27 cellular contexts compared by ENCODE assay signal in genomic region chr1:86138746-86139145, GRCh38. TPM values are rescaled to one million over a fixed set of nuclear protein-coding genes. Genes with fewer than 3 reads are reported as not detected.
"Had no signal": no experiment of that assay in that cellular context is flagged by ENCODE, and none has a peak within 500 bp of the region (broad histone marks: within the 10 kb centered on the region; RNA-seq: fewer than 3 reads in every experiment).

No MANE protein-coding gene starts in this region.

- ATAC-seq: esophagus mucosa; foreskin keratinocyte; gastroesophageal sphincter; heart left ventricle; left cardiac atrium; left lung; naive thymus-derived CD4-positive, alpha-beta T cell; sciatic nerve; stimulated activated memory B cell treated with anti-CD40 and anti-IgM and Interleukin-4, amounts not matched to agents 10 μg/mL and 1 μg/mL and 100 μg/mL, for 72 hours; stimulated activated naive CD8-positive, alpha-beta T cell treated with anti-CD3 and anti-CD28 coated beads, Interleukin-15, Interleukin-2, amounts not matched to agents 100 U/mL and 50 U/mL, for 24 hours had no signal

- H3K4me2 ChIP-seq: hepatocyte, neural progenitor cell had no signal

- H3K4me3 Mint-ChIP-seq: endodermal cell; naive thymus-derived CD4-positive, alpha-beta T cell; nephron; neural progenitor cell; stimulated activated memory B cell treated with anti-CD40 and anti-IgM and Interleukin-4, amounts not matched to agents 10 μg/mL and 1 μg/mL and 100 μg/mL, for 72 hours; type B pancreatic cell had no signal

- H3K9ac ChIP-seq: neural progenitor cell had no signal

- DNase-seq: dorsolateral prefrontal cortex; effector CD4-positive, alpha-beta T cell; endodermal cell; foreskin keratinocyte; heart left ventricle; left cardiac atrium; left lung; mesendoderm; midbrain; naive thymus-derived CD4-positive, alpha-beta T cell; stimulated activated CD4-positive, alpha-beta T cell treated with anti-CD3 and anti-CD28 coated beads, Interleukin-4, amount 100 ng/mL, for 4 hours; stimulated activated naive CD8-positive, alpha-beta T cell treated with anti-CD3 and anti-CD28 coated beads, Interleukin-15, Interleukin-2, amounts not matched to agents 100 U/mL and 50 U/mL, for 24 hours; substantia nigra; testis; tibial artery had no signal

- H3K9me3 ChIP-seq: gastroesophageal sphincter, heart left ventricle, left lung, prostate gland, right atrium auricular region, testis, tibial artery had no signal

- H3K27ac ChIP-seq: dorsolateral prefrontal cortex, epithelial cell of prostate, gastroesophageal sphincter, heart left ventricle, hepatocyte, left lung, neural progenitor cell, prostate gland, right atrium auricular region, testis, tibial artery had no signal

- H3K4me1 ChIP-seq: foreskin keratinocyte, heart left ventricle, left lung, neural progenitor cell, prostate gland, right atrium auricular region, testis, tibial artery had no signal

- H3K36me3 Mint-ChIP-seq: naive thymus-derived CD4-positive, alpha-beta T cell; neural progenitor cell; stimulated activated memory B cell treated with anti-CD40 and anti-IgM and Interleukin-4, amounts not matched to agents 10 μg/mL and 1 μg/mL and 100 μg/mL, for 72 hours; type B pancreatic cell had no signal

- H3K4me3 ChIP-seq: dorsolateral prefrontal cortex, gastroesophageal sphincter, heart left ventricle, hepatocyte, left lung, neural progenitor cell, prostate gland, right atrium auricular region, testis, tibial artery had no signal

- H3K36me3 ChIP-seq: gastroesophageal sphincter, heart left ventricle, left lung, neural progenitor cell, prostate gland, right atrium auricular region, tibial artery had no signal

- H3K27ac Mint-ChIP-seq: endodermal cell; naive thymus-derived CD4-positive, alpha-beta T cell; nephron; neural progenitor cell; stimulated activated memory B cell treated with anti-CD40 and anti-IgM and Interleukin-4, amounts not matched to agents 10 μg/mL and 1 μg/mL and 100 μg/mL, for 72 hours; type B pancreatic cell had no signal

- H2AFZ ChIP-seq: hepatocyte, neural progenitor cell had no signal

- H3K4me1 Mint-ChIP-seq: endodermal cell; neural progenitor cell; stimulated activated memory B cell treated with anti-CD40 and anti-IgM and Interleukin-4, amounts not matched to agents 10 μg/mL and 1 μg/mL and 100 μg/mL, for 72 hours had no signal

- H3K9me3 Mint-ChIP-seq: endodermal cell; neural progenitor cell; stimulated activated memory B cell treated with anti-CD40 and anti-IgM and Interleukin-4, amounts not matched to agents 10 μg/mL and 1 μg/mL and 100 μg/mL, for 72 hours; type B pancreatic cell had no signal

- H3K27me3 ChIP-seq: foreskin keratinocyte, gastroesophageal sphincter, heart left ventricle, hepatocyte, left lung, neural progenitor cell, right atrium auricular region, testis, tibial artery had no signal

RNA-seq across cellular contexts. Expression of gene COL24A1, which starts 17.8 kb away (rescaled TPM):
- total RNA-seq: esophagus mucosa, lung microvascular endothelial cell had no signal
- polyA plus RNA-seq: naive thymus-derived CD4-positive, alpha-beta T cell had no signal
